Comparison of ENCODE assay signal across 18 cellular contexts in the genomic region with DNA sequence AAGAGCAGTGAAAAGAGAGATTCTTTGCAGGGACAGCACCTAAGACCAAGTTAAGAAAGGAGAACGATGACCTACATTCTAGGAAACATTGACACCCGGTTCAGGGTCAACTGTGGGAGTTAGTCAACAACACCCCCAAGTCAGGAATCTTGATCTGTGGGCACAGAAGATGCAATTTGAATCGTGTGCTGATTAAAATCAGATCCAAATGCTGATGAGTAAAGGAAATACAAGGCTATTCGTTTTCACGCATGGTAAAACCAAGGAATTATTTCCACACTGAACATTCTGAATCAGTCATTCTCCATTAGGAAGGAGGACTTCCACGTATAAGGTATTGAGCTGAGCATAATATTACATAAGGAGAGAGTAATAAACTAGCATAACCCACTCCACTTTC.
DNase-seq lines count a peak whose midpoint lies in the region; ATAC-seq and TF ChIP-seq lines count a peak whose summit lies in the region.
"Had no signal": no experiment of that assay in that cellular context is flagged by ENCODE, and none has a peak within 500 bp of the region (broad histone marks: within the 10 kb centered on the region; RNA-seq: fewer than 3 reads in every experiment).

No MANE protein-coding gene starts in this region.

- H3K79me2 ChIP-seq in hepatocyte: no peaks in the 10 kb centered on the region
- H3K79me2 ChIP-seq in smooth muscle cell (ENCODE audit: low read depth): no peaks in the 10 kb centered on the region

- H3K36me3 ChIP-seq in hepatocyte (replicated peaks; ENCODE audit: insufficient read depth, low read depth) (no peaks in the 10 kb centered on the region), smooth muscle cell (ENCODE audit: low read depth) (no peaks in the 10 kb centered on the region)
- H3K36me3 ChIP-seq: BLaER1 treated with 17β-estradiol and CSF1 and Interleukin-3, amounts not matched to agents 10 nM and 100 nM; MG63 had no signal

- peaks cover 55% of the 10 kb centered on the region for H3F3A ChIP-seq in smooth muscle cell (ENCODE audit: low read depth)

- peak overlapping the region; percentile 35; the same call in 1 of the 2 replicates for H3K27ac Mint-ChIP-seq in WTC11
- H3K27ac Mint-ChIP-seq in stimulated activated memory B cell treated with anti-CD40 and anti-IgM and Interleukin-4, amounts not matched to agents 10 μg/mL and 1 μg/mL and 100 μg/mL, for 72 hours: no peak overlapping the region

- TF ChIP-seq CTCF in WTC11 (IDR thresholded peaks at IDR 0.05) (no peak), hepatocyte (IDR thresholded peaks at IDR 0.05; ENCODE audit: poor library complexity) (no peak), smooth muscle cell (IDR thresholded peaks at IDR 0.05; ENCODE audit: borderline replicate concordance, insufficient read depth, poor library complexity, severe bottlenecking) (no peak)

- no peaks in the 10 kb centered on the region for H3K27me3 Mint-ChIP-seq in WTC11 (ENCODE audit: low read depth)
- peaks cover 4% of the 10 kb centered on the region for H3K27me3 Mint-ChIP-seq in stimulated activated memory B cell treated with anti-CD40 and anti-IgM and Interleukin-4, amounts not matched to agents 10 μg/mL and 1 μg/mL and 100 μg/mL, for 72 hours

- peak; percentile 4 for DNase-seq in activated CD8-positive, alpha-beta memory T cell treated with anti-CD3 and anti-CD28 coated beads for 24 hours
- no peak for DNase-seq in activated CD8-positive, alpha-beta memory T cell treated with anti-CD3 and anti-CD28 coated beads, Interleukin-2, amount 50 U/mL, for 48 hours
- DNase-seq in WTC11 (ENCODE audit: low spot score): no peak
- DNase-seq in hepatocyte (ENCODE audit: low spot score): no peak
- DNase-seq in smooth muscle cell (lab: John Stamatoyannopoulos, UW; ENCODE audit: unreplicated experiment): no peak
- DNase-seq in NOMO-1 treated with DMSO at 0.1 percent for 48 hours (lab: John Stamatoyannopoulos, UW; ENCODE audit: unreplicated experiment): no peak
- DNase-seq: 8988T, DND-41, GOT3, Karpas-422, MG63, NCI-H1092 treated with DMSO at 0.1 percent for 48 hours, NCI-H2081 treated with DMSO at 0.1 percent for 48 hours, NCI-H524, SHP77 treated with DMSO at 0.1 percent for 48 hours had no signal

- no peak overlapping the region for H2AFZ ChIP-seq in hepatocyte
- no peak overlapping the region for H2AFZ ChIP-seq in smooth muscle cell (ENCODE audit: low read depth)

- H3K4me3 ChIP-seq in hepatocyte (no peak overlapping the region), smooth muscle cell (no peak overlapping the region)
- H3K4me3 ChIP-seq: BLaER1 treated with 17β-estradiol and CSF1 and Interleukin-3, amounts not matched to agents 10 nM and 100 nM; MG63 had no signal

- H4K20me1 ChIP-seq in hepatocyte (ENCODE audit: insufficient read depth, poor library complexity, severe bottlenecking) (no peaks in the 10 kb centered on the region), smooth muscle cell (ENCODE audit: low read depth) (no peaks in the 10 kb centered on the region)
- H4K20me1 ChIP-seq: BLaER1 treated with 17β-estradiol and CSF1 and Interleukin-3, amounts not matched to agents 10 nM and 100 nM had no signal

- H3K9me3 Mint-ChIP-seq in WTC11: no peaks in the 10 kb centered on the region
- no peaks in the 10 kb centered on the region for H3K9me3 Mint-ChIP-seq in stimulated activated memory B cell treated with anti-CD40 and anti-IgM and Interleukin-4, amounts not matched to agents 10 μg/mL and 1 μg/mL and 100 μg/mL, for 72 hours

- ATAC-seq in WTC11: no peak
- no peak for ATAC-seq in stimulated activated memory B cell treated with anti-CD40 and anti-IgM and Interleukin-4, amounts not matched to agents 10 μg/mL and 1 μg/mL and 100 μg/mL, for 72 hours
- no peak for ATAC-seq in GM21381 (IDR thresholded peaks at IDR 0.05; ENCODE audit: unreplicated experiment)

- no peaks in the 10 kb centered on the region for H3K9me2 ChIP-seq in hepatocyte (replicated peaks; ENCODE audit: insufficient read depth)

- peaks cover 39% of the 10 kb centered on the region for H3K4me1 ChIP-seq in hepatocyte (ENCODE audit: insufficient read depth)
- peaks cover 15% of the 10 kb centered on the region for H3K4me1 ChIP-seq in smooth muscle cell (ENCODE audit: low read depth)

- H3K27me3 ChIP-seq in hepatocyte (no peaks in the 10 kb centered on the region), smooth muscle cell (ENCODE audit: low read depth) (no peaks in the 10 kb centered on the region)
- H3K27me3 ChIP-seq: BLaER1 treated with 17β-estradiol and CSF1 and Interleukin-3, amounts not matched to agents 10 nM and 100 nM; MG63 had no signal

- H3K4me3 Mint-ChIP-seq in WTC11: no peak overlapping the region
- H3K4me3 Mint-ChIP-seq in stimulated activated memory B cell treated with anti-CD40 and anti-IgM and Interleukin-4, amounts not matched to agents 10 μg/mL and 1 μg/mL and 100 μg/mL, for 72 hours: no peak overlapping the region

- CTCF ChIA-PET in WTC11 (lab: Charles Lee): no interaction called here

- H3K9me3 ChIP-seq in hepatocyte (ENCODE audit: low read depth): no peaks in the 10 kb centered on the region
- no peaks in the 10 kb centered on the region for H3K9me3 ChIP-seq in smooth muscle cell (replicated peaks; ENCODE audit: low read depth)
- H3K9me3 ChIP-seq: MG63 had no signal

- peaks cover 36% of the 10 kb centered on the region for H3K4me1 Mint-ChIP-seq in WTC11
- no peaks in the 10 kb centered on the region for H3K4me1 Mint-ChIP-seq in stimulated activated memory B cell treated with anti-CD40 and anti-IgM and Interleukin-4, amounts not matched to agents 10 μg/mL and 1 μg/mL and 100 μg/mL, for 72 hours

- peak overlapping the region; percentile 97 for H3K27ac ChIP-seq in hepatocyte
- H3K27ac ChIP-seq in smooth muscle cell (ENCODE audit: low read depth): peak overlapping the region; percentile 100
- H3K27ac ChIP-seq: BLaER1 treated with 17β-estradiol and CSF1 and Interleukin-3, amounts not matched to agents 10 nM and 100 nM had no signal

- H3K36me3 Mint-ChIP-seq in WTC11: no peaks in the 10 kb centered on the region
- no peaks in the 10 kb centered on the region for H3K36me3 Mint-ChIP-seq in stimulated activated memory B cell treated with anti-CD40 and anti-IgM and Interleukin-4, amounts not matched to agents 10 μg/mL and 1 μg/mL and 100 μg/mL, for 72 hours

- H3K4me2 ChIP-seq in hepatocyte (no peak overlapping the region), smooth muscle cell (peak overlapping the region; percentile 24)
- H3K4me2 ChIP-seq: BLaER1 treated with 17β-estradiol and CSF1 and Interleukin-3, amounts not matched to agents 10 nM and 100 nM had no signal

- WGBS in hepatocyte (ENCODE audit: low lambda C conversion rate, missing lambda C conversion rate): 77% methylated on average over 6 of the region's 6 CpGs
- 84% methylated on average over 6 of the region's 6 CpGs for WGBS in smooth muscle cell (ENCODE audit: low lambda C conversion rate)

- POLR2A ChIA-PET in WTC11 (lab: Charles Lee): no interaction called here

- H3K9ac ChIP-seq in smooth muscle cell (ENCODE audit: low read depth): peak overlapping the region; percentile 25
- H3K9ac ChIP-seq: BLaER1 treated with 17β-estradiol and CSF1 and Interleukin-3, amounts not matched to agents 10 nM and 100 nM had no signal

TF ChIP-seq in WTC11, 78 proteins besides CTCF, POLR2A, EP300 and RAD21:
- TF ChIP-seq EMX1 (CRISPR knock-in tag; IDR thresholded peaks at IDR 0.05): no peak
